Comparison of ENCODE assay signal across 27 cellular contexts in genomic region chr12:19065871-19066270, GRCh38.
"Had no signal": no experiment of that assay in that cellular context is flagged by ENCODE, and none has a peak within 500 bp of the region (broad histone marks: within the 10 kb centered on the region; RNA-seq: fewer than 3 reads in every experiment).

No MANE protein-coding gene starts in this region.

- H3K36me3 ChIP-seq: breast epithelium, gastroesophageal sphincter, pancreas, right atrium auricular region, suprapubic skin, tibial artery had no signal

- H3K27me3 ChIP-seq: breast epithelium, gastroesophageal sphincter, pancreas, right atrium auricular region, suprapubic skin, tibial artery had no signal

- DNase-seq: activated CD4-positive, alpha-beta memory T cell treated with anti-CD3 and anti-CD28 coated beads, Interleukin-2, amount 10 ng/mL, durations not matched to agents 7 days and 5 days; activated CD4-positive, alpha-beta T cell treated with anti-CD3 and anti-CD28 coated beads, Interleukin-2, amount 10 ng/mL, durations not matched to agents 24 days and 14 days; activated CD4-positive, CD25-positive, alpha-beta regulatory T cell treated with anti-CD3 and anti-CD28 coated beads, Interleukin-2, amount 50 U/mL, for 72 hours; activated gamma-delta T cell treated with Interleukin-2 at 50 U/mL for 16 hours; activated naive CD4-positive, alpha-beta T cell treated with anti-CD3 and anti-CD28 coated beads, Interleukin-2, amount 50 U/mL, for 16 hours; activated T-cell treated with anti-CD3 and anti-CD28 coated beads, Interleukin-2, amount 50 U/mL, for 4 hours; amniotic stem cell; central memory CD4-positive, alpha-beta T cell; head of caudate nucleus; hypothalamus; immature natural killer cell; kidney; left colon; midbrain; naive thymus-derived CD8-positive, alpha-beta T cell; nucleus accumbens; stimulated activated CD4-positive, alpha-beta T cell treated with anti-CD3 and anti-CD28 coated beads, Interleukin-15, amount 100 ng/mL, for 24 hours; stimulated activated CD4-positive, alpha-beta T cell treated with anti-CD3 and anti-CD28 coated beads, Interleukin-2, amount 100 ng/mL, for 24 hours; stimulated activated naive CD4-positive, alpha-beta T cell; T-helper 17 cell; tibial artery had no signal

- H3K4me3 ChIP-seq: breast epithelium, gastroesophageal sphincter, pancreas, right atrium auricular region, suprapubic skin, tibial artery had no signal

- H3K4me1 ChIP-seq: breast epithelium, right atrium auricular region, suprapubic skin, tibial artery had no signal

- ATAC-seq: activated T-cell treated with anti-CD3 and anti-CD28 coated beads, Interleukin-2, amount 50 U/mL, for 4 hours; activated T-helper 17 cell treated with anti-CD3 and anti-CD28 coated beads, Interleukin-2, amount 50 U/mL, for 72 hours; gastroesophageal sphincter; left colon; naive thymus-derived CD8-positive, alpha-beta T cell; T-helper 17 cell had no signal

- H3K27ac ChIP-seq: breast epithelium, gastroesophageal sphincter, right atrium auricular region, suprapubic skin, tibial artery had no signal

- H3K9me3 ChIP-seq: breast epithelium, gastroesophageal sphincter, pancreas, right atrium auricular region, suprapubic skin, tibial artery had no signal
